5 cellular contexts compared by ENCODE assay signal in the genomic region with DNA sequence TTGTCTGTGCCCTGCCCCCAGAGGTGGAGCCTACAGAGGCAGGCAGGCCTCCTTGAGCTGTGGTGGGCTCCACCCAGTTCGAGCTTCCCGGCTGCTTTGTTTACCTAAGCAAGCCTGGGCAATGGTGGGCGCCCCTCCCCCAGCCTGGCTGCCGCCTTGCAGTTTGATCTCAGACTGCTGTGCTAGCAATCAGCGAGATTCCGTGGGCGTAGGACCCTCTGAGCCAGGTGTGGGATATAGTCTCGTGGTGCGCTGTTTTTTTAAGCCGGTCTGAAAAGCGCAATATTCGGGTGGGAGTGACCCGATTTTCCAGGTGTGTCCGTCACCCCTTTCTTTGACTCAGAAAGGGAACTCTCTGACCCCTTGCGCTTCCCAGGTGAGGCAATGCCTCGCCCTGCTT. TPM values are rescaled to one million over a fixed set of nuclear protein-coding genes. Genes with fewer than 3 reads are reported as not detected.
"Had no signal": no experiment of that assay in that cellular context is flagged by ENCODE, and none has a peak within 500 bp of the region (broad histone marks: within the 10 kb centered on the region; RNA-seq: fewer than 3 reads in every experiment).

No MANE protein-coding gene starts in this region.

RNA-seq across cellular contexts. Expression of gene SHISAL2B, which starts 24.2 kb away (rescaled TPM):
- total RNA-seq: K562, M059J, Right ventricle myocardium inferior, SJCRH30 had no signal
- polyA plus RNA-seq: IgD-negative memory B cell, K562 had no signal
